ENCODE assay signal across 27 cellular contexts in the genomic region with DNA sequence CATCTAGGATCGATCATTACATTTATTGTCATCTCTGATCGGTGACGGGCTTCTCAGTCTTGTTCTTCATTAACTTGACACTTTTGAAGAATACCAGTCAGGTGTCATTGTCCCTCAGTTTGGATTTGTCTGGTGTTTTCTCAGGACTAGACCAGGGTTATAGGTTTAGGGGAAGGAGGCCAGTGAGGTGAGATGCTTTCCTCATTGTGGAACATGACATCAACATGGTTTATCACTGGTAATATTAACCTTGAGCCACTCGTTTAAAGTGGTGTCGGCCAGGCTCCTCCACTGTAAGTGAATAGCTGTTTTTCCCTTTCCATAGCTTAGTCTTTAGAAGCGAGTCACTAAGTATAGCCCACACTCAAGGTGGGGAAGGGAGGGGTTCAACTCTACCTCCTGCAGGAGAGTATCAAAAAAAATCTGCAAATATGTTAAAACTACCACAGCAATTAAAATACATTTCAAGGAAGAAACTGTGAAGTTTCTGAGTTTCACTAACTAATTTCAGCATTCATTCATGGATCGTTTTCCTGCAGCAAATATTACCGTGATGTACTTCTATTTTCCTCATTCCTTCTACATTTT.
"Had no signal": no experiment of that assay in that cellular context is flagged by ENCODE, and none has a peak within 500 bp of the region (broad histone marks: within the 10 kb centered on the region; RNA-seq: fewer than 3 reads in every experiment).

No MANE protein-coding gene starts in this region.

- H3K4me1 Mint-ChIP-seq: natural killer cell had no signal

- DNase-seq: hypothalamus; islet precursor cell; lower lobe of right lung; mammary epithelial cell; mesenchymal stem cell; naive B cell; natural killer cell; nephron progenitor cell; occipital lobe; sigmoid colon; small intestine; stimulated activated CD4-positive, alpha-beta T cell treated with anti-CD3 and anti-CD28 coated beads, Interleukin-1b, Interleukin-23, amount 100 ng/mL, for 48 hours; stimulated activated CD4-positive, alpha-beta T cell treated with anti-CD3 and anti-CD28 coated beads, Interleukin-2, amount 100 ng/mL, for 48 hours; stimulated activated CD4-positive, alpha-beta T cell treated with anti-CD3 and anti-CD28 coated beads, Interleukin-4, amount 100 ng/mL, for 4 hours; stimulated activated CD8-positive, alpha-beta memory T cell treated with anti-CD3 and anti-CD28 coated beads, Interleukin-4, amount 100 ng/mL, for 48 hours; stimulated activated naive CD4-positive, alpha-beta T cell treated with Interleukin-2 at 50 U/mL for 16 hours; stimulated activated naive CD8-positive, alpha-beta T cell treated with anti-CD3 and anti-CD28 coated beads, Interleukin-15, amount 100 ng/mL, for 72 hours; substantia nigra; uterus had no signal

- H2AFZ ChIP-seq: neural progenitor cell, parathyroid adenoma had no signal

- H3K9me3 Mint-ChIP-seq: stimulated activated naive CD8-positive, alpha-beta T cell treated with anti-CD3 and anti-CD28 coated beads, Interleukin-15, amount 100 ng/mL, for 72 hours had no signal

- H3K27ac ChIP-seq: lower lobe of right lung, neural progenitor cell, neutrophil, parathyroid adenoma, right atrium auricular region, sigmoid colon, tibial nerve, uterus had no signal

- FAIRE-seq: small intestine had no signal

- H3K27ac Mint-ChIP-seq: natural killer cell; nephron progenitor cell; neural progenitor cell; stimulated activated memory B cell treated with anti-CD40 and anti-IgM and Interleukin-4, amounts not matched to agents 10 μg/mL and 1 μg/mL and 100 μg/mL, for 72 hours; stimulated activated naive CD8-positive, alpha-beta T cell treated with anti-CD3 and anti-CD28 coated beads, Interleukin-15, amount 100 ng/mL, for 72 hours; type B pancreatic cell had no signal

- H3K4me3 ChIP-seq: lower lobe of right lung, neural progenitor cell, right atrium auricular region, sigmoid colon, tibial nerve, uterus had no signal

- ATAC-seq: left lobe of liver; lower lobe of right lung; natural killer cell; stimulated activated memory B cell treated with anti-CD40 and anti-IgM and Interleukin-4, amounts not matched to agents 10 μg/mL and 1 μg/mL and 100 μg/mL, for 72 hours; stimulated activated naive CD8-positive, alpha-beta T cell treated with anti-CD3 and anti-CD28 coated beads, Interleukin-15, amount 100 ng/mL, for 72 hours had no signal

- H3K27me3 Mint-ChIP-seq: stimulated activated memory B cell treated with anti-CD40 and anti-IgM and Interleukin-4, amounts not matched to agents 10 μg/mL and 1 μg/mL and 100 μg/mL, for 72 hours; stimulated activated naive CD8-positive, alpha-beta T cell treated with anti-CD3 and anti-CD28 coated beads, Interleukin-15, amount 100 ng/mL, for 72 hours; type B pancreatic cell had no signal

- H3K27me3 ChIP-seq: neural progenitor cell, neutrophil, right atrium auricular region, sigmoid colon, tibial nerve, uterus had no signal

- H3K79me2 ChIP-seq: parathyroid adenoma had no signal

- H3K9ac ChIP-seq: neural progenitor cell, parathyroid adenoma had no signal

- H3K36me3 ChIP-seq: neural progenitor cell, right atrium auricular region, sigmoid colon, uterus had no signal

- H3K4me1 ChIP-seq: lower lobe of right lung, neural progenitor cell, parathyroid adenoma, right atrium auricular region, sigmoid colon, uterus had no signal

- H3K4me3 Mint-ChIP-seq: naive B cell; natural killer cell; nephron progenitor cell; neural progenitor cell; stimulated activated memory B cell treated with anti-CD40 and anti-IgM and Interleukin-4, amounts not matched to agents 10 μg/mL and 1 μg/mL and 100 μg/mL, for 72 hours; stimulated activated naive CD8-positive, alpha-beta T cell treated with anti-CD3 and anti-CD28 coated beads, Interleukin-15, amount 100 ng/mL, for 72 hours; type B pancreatic cell had no signal

- H3K9me3 ChIP-seq: neutrophil had no signal

- H3K4me2 ChIP-seq: neural progenitor cell had no signal
